8 cellular contexts compared by ENCODE assay signal in genomic region chr2:38666578-38666926, GRCh38. TPM values are rescaled to one million over a fixed set of nuclear protein-coding genes. Genes with fewer than 3 reads are reported as not detected.
DNase-seq lines count a peak whose midpoint lies in the region; ATAC-seq and TF ChIP-seq lines count a peak whose summit lies in the region.

No MANE protein-coding gene starts in this region.

- H3K27me3 ChIP-seq in layer of hippocampus (ENCODE audit: control insufficient read depth, insufficient read depth, low read length): no peaks in the 10 kb centered on the region
- H3K27me3 ChIP-seq in subcutaneous abdominal adipose tissue (ENCODE audit: control insufficient read depth in 5 of 5, insufficient read depth in 4 of 5, low read length in 5 of 5): no peaks in the 10 kb centered on the region

- peak overlapping the region; percentile 74 for H3K4me3 Mint-ChIP-seq in activated CD8-positive, alpha-beta memory T cell treated with anti-CD3 and anti-CD28 coated beads, Interleukin-2, amount 10 ng/mL, durations not matched to agents 7 days and 5 days

- H3K9me3 ChIP-seq in KOPT-K1 (ENCODE audit: insufficient read depth, low read length, poor library complexity, severe bottlenecking) (no peaks in the 10 kb centered on the region), subcutaneous abdominal adipose tissue (ENCODE audit: control insufficient read depth in 5 of 5, low read length in 5 of 5) (no peaks in the 10 kb centered on the region)

- H3K9ac ChIP-seq in subcutaneous abdominal adipose tissue (ENCODE audit: low read length in 5 of 5): peak overlapping the region; percentile 44 to 74 (median 62)

- DNase-seq in activated CD8-positive, alpha-beta memory T cell treated with anti-CD3 and anti-CD28 coated beads, Interleukin-2, amount 10 ng/mL, durations not matched to agents 7 days and 5 days: peak; percentile 55
- DNase-seq in activated CD8-positive, alpha-beta memory T cell treated with anti-CD3 and anti-CD28 coated beads for 24 hours: no peak
- DNase-seq in astrocyte of the spinal cord (ENCODE audit: low read depth, low spot score) (peak; percentile 8), DMS79 (lab: John Stamatoyannopoulos, UW) (no peak)
- DNase-seq in stimulated activated CD4-positive, alpha-beta T cell treated with anti-CD3 and anti-CD28 coated beads, Interleukin-1b, Interleukin-23, amount 100 ng/mL, for 48 hours: no peak

- in situ Hi-C loops in astrocyte of the spinal cord (cut with HindIII; ENCODE audit: low sequenced_read_pairs): no loop called here

- H3K4me1 Mint-ChIP-seq in activated CD8-positive, alpha-beta memory T cell treated with anti-CD3 and anti-CD28 coated beads, Interleukin-2, amount 10 ng/mL, durations not matched to agents 7 days and 5 days: peaks cover 67% of the 10 kb centered on the region

- H3K9me3 Mint-ChIP-seq in activated CD8-positive, alpha-beta memory T cell treated with anti-CD3 and anti-CD28 coated beads, Interleukin-2, amount 10 ng/mL, durations not matched to agents 7 days and 5 days (ENCODE audit: low read depth): no peaks in the 10 kb centered on the region

- peak overlapping the region; percentile 96 for H3K27ac Mint-ChIP-seq in activated CD8-positive, alpha-beta memory T cell treated with anti-CD3 and anti-CD28 coated beads, Interleukin-2, amount 10 ng/mL, durations not matched to agents 7 days and 5 days

- CTCF ChIA-PET in activated CD8-positive, alpha-beta memory T cell treated with anti-CD3 and anti-CD28 coated beads, Interleukin-2, amount 10 ng/mL, durations not matched to agents 7 days and 5 days (lab: Charles Lee): interaction anchor here (0.7 to 10.1 kb wide), 17 partner anchors 12 to 130 kb away, joined by 3 to 166 read pairs (median 4); partner anchors contain the start of gene HNRNPLL

- peak overlapping the region; percentile 74 for H3K27ac ChIP-seq in KOPT-K1 (ENCODE audit: low read depth, low read length, poor library complexity, severe bottlenecking)
- peak overlapping the region; percentile 43 for H3K27ac ChIP-seq in layer of hippocampus (ENCODE audit: low read depth, low read length)
- H3K27ac ChIP-seq in subcutaneous abdominal adipose tissue (ENCODE audit: low read depth, low read length): peak overlapping the region; percentile 70

- H3K27me3 Mint-ChIP-seq in activated CD8-positive, alpha-beta memory T cell treated with anti-CD3 and anti-CD28 coated beads, Interleukin-2, amount 10 ng/mL, durations not matched to agents 7 days and 5 days: no peaks in the 10 kb centered on the region

- TF ChIP-seq CTCF in astrocyte of the spinal cord (IDR thresholded peaks at IDR 0.05; ENCODE audit: low read depth, low read length): no peak

- H3K4me3 ChIP-seq in astrocyte of the spinal cord (ENCODE audit: low read depth, low read length) (peak overlapping the region; percentile 62), subcutaneous abdominal adipose tissue (ENCODE audit: low read depth in 1 of 5, low read length in 5 of 5) (peak overlapping the region; percentile 84 to 96 (median 91))

- peak; percentile 18 for ATAC-seq in activated CD8-positive, alpha-beta memory T cell treated with anti-CD3 and anti-CD28 coated beads, Interleukin-2, amount 10 ng/mL, durations not matched to agents 7 days and 5 days

- peaks cover 35% of the 10 kb centered on the region for H3K36me3 Mint-ChIP-seq in activated CD8-positive, alpha-beta memory T cell treated with anti-CD3 and anti-CD28 coated beads, Interleukin-2, amount 10 ng/mL, durations not matched to agents 7 days and 5 days

- peaks cover 5 to 23% (median 15%) of the 10 kb centered on the region in 5 donors for H3K4me1 ChIP-seq in subcutaneous abdominal adipose tissue (ENCODE audit: control insufficient read depth in 5 of 5, insufficient read depth in 5 of 5, low read length in 5 of 5)

- H3K36me3 ChIP-seq in KOPT-K1 (ENCODE audit: insufficient read depth, low read length) (no peaks in the 10 kb centered on the region), subcutaneous abdominal adipose tissue (ENCODE audit: control insufficient read depth in 5 of 5, insufficient read depth in 5 of 5, low read length in 5 of 5) (no peaks in the 10 kb centered on the region)

RNA-seq across cellular contexts. Expression of gene GALM, which starts 0.6 kb away (rescaled TPM):
- 10 to 100 TPM; 67.1 to 86.0 TPM for total RNA-seq in activated CD8-positive, alpha-beta memory T cell treated with anti-CD3 and anti-CD28 coated beads, Interleukin-2, amount 10 ng/mL, durations not matched to agents 7 days and 5 days

Comparison
In these comparisons a context has a peak if more than half of its experiments do, and no peak if none do; other contexts are left out.
1. DNase-seq: peak in activated CD8-positive, alpha-beta memory T cell treated with anti-CD3 and anti-CD28 coated beads, Interleukin-2, amount 10 ng/mL, durations not matched to agents 7 days and 5 days (single experiment) and astrocyte of the spinal cord (single experiment); none in activated CD8-positive, alpha-beta memory T cell treated with anti-CD3 and anti-CD28 coated beads for 24 hours (single experiment), DMS79 (single experiment) and stimulated activated CD4-positive, alpha-beta T cell treated with anti-CD3 and anti-CD28 coated beads, Interleukin-1b, Interleukin-23, amount 100 ng/mL, for 48 hours (single experiment).
2. Peak in every context shown above with its lines, with median percentiles within 50 percentile points of each other: H3K27ac ChIP-seq.